Comparison of ENCODE assay signal across 10 cellular contexts in genomic region chr2:31429759-31430438, GRCh38. TPM values are rescaled to one million over a fixed set of nuclear protein-coding genes. Genes with fewer than 3 reads are reported as not detected.
DNase-seq lines count a peak whose midpoint lies in the region; ATAC-seq and TF ChIP-seq lines count a peak whose summit lies in the region.
"Had no signal": no experiment of that assay in that cellular context is flagged by ENCODE, and none has a peak within 500 bp of the region (broad histone marks: within the 10 kb centered on the region; RNA-seq: fewer than 3 reads in every experiment).

No MANE protein-coding gene starts in this region.

- H3K27me3 Mint-ChIP-seq in activated naive CD8-positive, alpha-beta T cell treated with anti-CD3 and anti-CD28 coated beads for 36 hours: peaks cover 37% of the 10 kb centered on the region
- H3K27me3 Mint-ChIP-seq in naive thymus-derived CD8-positive, alpha-beta T cell: peaks cover 16 to 45% (median 30%) of the 10 kb centered on the region in 5 donors

- no peak for TF ChIP-seq POLR2A in GM18505 (IDR thresholded peaks at IDR 0.05; ENCODE audit: borderline replicate concordance, extremely low read depth, insufficient read depth, insufficient read length)
- no peak for TF ChIP-seq POLR2A in erythroblast (IDR thresholded peaks at IDR 0.05; ENCODE audit: low read length)

- ATAC-seq in naive thymus-derived CD8-positive, alpha-beta T cell: peak; percentile 54
- no peak for ATAC-seq in GM18505 (IDR thresholded peaks at IDR 0.05; ENCODE audit: unreplicated experiment)
- no peak for ATAC-seq in GM21576 (IDR thresholded peaks at IDR 0.05; ENCODE audit: unreplicated experiment)

- no peak overlapping the region for H3K27ac Mint-ChIP-seq in activated naive CD8-positive, alpha-beta T cell treated with anti-CD3 and anti-CD28 coated beads for 36 hours
- peak overlapping the region in 1 of 10 donors; percentile 53 for H3K27ac Mint-ChIP-seq in naive thymus-derived CD8-positive, alpha-beta T cell

- POLR2A ChIA-PET in naive thymus-derived CD8-positive, alpha-beta T cell (lab: Charles Lee): no interaction called here

- no peaks in the 10 kb centered on the region for H3K36me3 Mint-ChIP-seq in activated naive CD8-positive, alpha-beta T cell treated with anti-CD3 and anti-CD28 coated beads for 36 hours
- H3K36me3 Mint-ChIP-seq in naive thymus-derived CD8-positive, alpha-beta T cell: no peaks in the 10 kb centered on the region

- H3K9me3 Mint-ChIP-seq in activated naive CD8-positive, alpha-beta T cell treated with anti-CD3 and anti-CD28 coated beads for 36 hours: no peaks in the 10 kb centered on the region
- peaks cover 0 to 8% (median 0%) of the 10 kb centered on the region in 9 donors for H3K9me3 Mint-ChIP-seq in naive thymus-derived CD8-positive, alpha-beta T cell

- H3K4me1 Mint-ChIP-seq in activated naive CD8-positive, alpha-beta T cell treated with anti-CD3 and anti-CD28 coated beads for 36 hours: peaks cover 14% of the 10 kb centered on the region
- peaks cover 7 to 17% (median 14%) of the 10 kb centered on the region in 4 donors for H3K4me1 Mint-ChIP-seq in naive thymus-derived CD8-positive, alpha-beta T cell

- no peak overlapping the region for H3K4me3 Mint-ChIP-seq in activated naive CD8-positive, alpha-beta T cell treated with anti-CD3 and anti-CD28 coated beads for 36 hours
- peak overlapping the region in 5 of 10 donors; percentile 7 to 39 (median 13) for H3K4me3 Mint-ChIP-seq in naive thymus-derived CD8-positive, alpha-beta T cell

- DNase-seq in Daoy (ENCODE audit: low read depth) (peak; percentile 69), NCI-H226 (peak; percentile 51), erythroblast (lab: John Stamatoyannopoulos, UW) (no peak), NCI-H524 (lab: John Stamatoyannopoulos, UW) (no peak)
- DNase-seq in activated naive CD8-positive, alpha-beta T cell treated with anti-CD3 and anti-CD28 coated beads for 36 hours: peak; percentile 21
- DNase-seq in naive thymus-derived CD8-positive, alpha-beta T cell: peak in 6 of 10 donors; percentile 3 to 68 (median 26)
- DNase-seq: DMS153, NCI-H2171 had no signal

RNA-seq across cellular contexts. Expression of gene XDH, which starts 15.4 kb away (rescaled TPM):
- total RNA-seq in Daoy (2014; rRNA removed; shearing (Covaris generic)): 0.18 and 0.97 TPM in 2 replicates
- total RNA-seq in activated naive CD8-positive, alpha-beta T cell treated with anti-CD3 and anti-CD28 coated beads for 36 hours: not detected
- not detected for total RNA-seq in naive thymus-derived CD8-positive, alpha-beta T cell
- not detected for polyA plus RNA-seq in naive thymus-derived CD8-positive, alpha-beta T cell

Comparison
In these comparisons a context has a peak if more than half of its experiments do, and no peak if none do; other contexts are left out.
1. DNase-seq: peak in Daoy (single experiment), NCI-H226 (single experiment), activated naive CD8-positive, alpha-beta T cell treated with anti-CD3 and anti-CD28 coated beads for 36 hours (single experiment) and naive thymus-derived CD8-positive, alpha-beta T cell (6 of 10); none in erythroblast (0 of 2) and NCI-H524 (0 of 2).
2. ATAC-seq: peak in naive thymus-derived CD8-positive, alpha-beta T cell (2 of 2); none in GM18505 (single experiment) and GM21576 (single experiment).